17 cellular contexts compared by ENCODE assay signal in the genomic region with DNA sequence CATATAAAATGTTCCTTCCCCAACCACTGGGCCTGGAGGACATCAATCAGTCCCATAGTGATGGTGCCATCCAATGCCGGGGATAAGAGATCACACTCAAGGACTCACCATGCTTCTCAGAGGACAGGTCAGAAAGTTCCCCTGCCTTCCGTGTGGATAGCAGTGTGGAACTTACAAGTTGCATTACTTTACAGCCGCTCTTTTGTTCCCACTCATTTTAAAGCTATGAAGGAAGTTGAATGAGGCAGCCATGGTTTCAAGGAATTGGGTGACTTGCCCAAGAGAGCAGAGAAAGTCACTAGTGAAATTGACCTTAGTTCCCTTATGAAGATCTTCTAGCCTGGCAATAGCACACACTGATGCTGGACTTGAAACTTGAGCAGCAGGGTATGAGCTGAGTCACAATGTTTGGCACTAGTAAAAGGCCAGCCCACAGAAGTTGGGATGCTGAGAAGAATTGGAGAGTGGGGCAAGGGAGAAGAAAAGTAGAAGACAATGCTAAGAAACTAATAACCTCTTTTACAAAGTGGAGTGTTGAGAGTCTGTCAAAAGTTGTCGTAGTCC.
DNase-seq lines count a peak whose midpoint lies in the region; ATAC-seq, FAIRE-seq and TF ChIP-seq lines count a peak whose summit lies in the region.
"Had no signal": no experiment of that assay in that cellular context is flagged by ENCODE, and none has a peak within 500 bp of the region (broad histone marks: within the 10 kb centered on the region; RNA-seq: fewer than 3 reads in every experiment).

No MANE protein-coding gene starts in this region.

- H3K4me1 ChIP-seq in ACC112 (ENCODE audit: control insufficient read depth, insufficient read depth, low read length, unreplicated experiment) (peaks cover 16% of the 10 kb centered on the region), HepG2 (ENCODE audit: insufficient read depth, low read length) (peaks cover 7% of the 10 kb centered on the region; the same call in 1 of the 2 replicates)

- FAIRE-seq in H54 (lab: Jason Lieb, UNC) (peak; percentile 15), HepG2 (lab: Jason Lieb, UNC) (no peak)
- FAIRE-seq: colon had no signal

- H3K36me3 ChIP-seq in ACC112 (ENCODE audit: insufficient read depth, low read length) = no peaks in the 10 kb centered on the region
- H3K36me3 ChIP-seq in kidney epithelial cell (ENCODE audit: control insufficient read depth, insufficient read depth, low read length) = no peaks in the 10 kb centered on the region
- no peaks in the 10 kb centered on the region for H3K36me3 ChIP-seq in HepG2 (replicated peaks in 1 of 2; ENCODE audit: control insufficient read depth in 1 of 2, insufficient read depth in 2 of 2, low read length in 2 of 2)
- H3K36me3 ChIP-seq: neutrophil had no signal

- POLR2A ChIA-PET in HepG2 (lab: Yijun Ruan, JAX) = no interaction called here

- peaks cover 6% of the 10 kb centered on the region; the same call in 1 of the 2 replicates for H3K9me3 ChIP-seq in HepG2 (ENCODE audit: low read length)
- H3K9me3 ChIP-seq: neutrophil had no signal

- no peaks in the 10 kb centered on the region for H3K36me3 Mint-ChIP-seq in brain
- H3K36me3 Mint-ChIP-seq in activated T-helper 1 cell treated with anti-CD3 and anti-CD28 coated beads, Interleukin-12 subunit alpha, Interleukin-12 subunit beta, Interleukin-2, Interleukin-4 antibody, amounts not matched to agents 30 ng/mL and 10 ng/mL and 1 ng/mL, durations not matched to agents 14 hours and 24 hours and 36 hours (ENCODE audit: low read depth) = no peaks in the 10 kb centered on the region
- H3K36me3 Mint-ChIP-seq: memory B cell had no signal

- in situ Hi-C loops in HepG2 (cut with HindIII; ENCODE audit: extremely low pct_ligation_motif_present, low pct_unique_long_range_greater_than_20kb) = no loop called here
- in situ Hi-C loops in KBM-7 (cut with MboI; ENCODE audit: low pct_unique_long_range_greater_than_20kb, low sequenced_read_pairs) = no loop called here

- TF ChIP-seq EP300 in HepG2 (IDR thresholded peaks at IDR 0.05; ENCODE audit: low read depth in 2 of 2, low read length in 2 of 2) (no peak), HepG2 (CRISPR knock-in tag; IDR thresholded peaks at IDR 0.05; ENCODE audit: borderline replicate concordance) (no peak)

- H3K4me1 Mint-ChIP-seq in brain = peaks cover 49% of the 10 kb centered on the region
- peaks cover 1% of the 10 kb centered on the region for H3K4me1 Mint-ChIP-seq in activated T-helper 1 cell treated with anti-CD3 and anti-CD28 coated beads, Interleukin-12 subunit alpha, Interleukin-12 subunit beta, Interleukin-2, Interleukin-4 antibody, amounts not matched to agents 30 ng/mL and 10 ng/mL and 1 ng/mL, durations not matched to agents 14 hours and 24 hours and 36 hours (ENCODE audit: low read depth)
- H3K4me1 Mint-ChIP-seq: memory B cell had no signal

- ATAC-seq in HepG2 (no peak), GM21367 (IDR thresholded peaks at IDR 0.05; ENCODE audit: unreplicated experiment) (no peak)
- ATAC-seq: esophagus mucosa had no signal

- H3K27me3 ChIP-seq in ACC112 (ENCODE audit: insufficient read depth, low read length) (no peaks in the 10 kb centered on the region), kidney epithelial cell (ENCODE audit: control insufficient read depth, insufficient read depth, low read length) (no peaks in the 10 kb centered on the region), HepG2 (ENCODE audit: control insufficient read depth in 1 of 2, insufficient read depth in 2 of 2, low read length in 2 of 2) (no peaks in the 10 kb centered on the region)

- H3K27ac Mint-ChIP-seq in brain = peak overlapping the region in 3 of 5 experiments; percentile 3 to 64 (median 47)
- no peak overlapping the region for H3K27ac Mint-ChIP-seq in activated T-helper 1 cell treated with anti-CD3 and anti-CD28 coated beads, Interleukin-12 subunit alpha, Interleukin-12 subunit beta, Interleukin-2, Interleukin-4 antibody, amounts not matched to agents 30 ng/mL and 10 ng/mL and 1 ng/mL, durations not matched to agents 14 hours and 24 hours and 36 hours
- H3K27ac Mint-ChIP-seq: memory B cell had no signal

- CTCF ChIA-PET in HepG2 (lab: Yijun Ruan, JAX; ENCODE audit: low intra/inter-chr PET ratio, low total read pairs) = no interaction called here

- TF ChIP-seq POLR2A in H54 (IDR thresholded peaks at IDR 0.05; ENCODE audit: low read depth, low read length) (no peak), HepG2 (IDR thresholded peaks at IDR 0.05; ENCODE audit: insufficient read depth in 1 of 2, low read depth in 2 of 2, low read length in 2 of 2) (no peak)

- BruUV-seq in HepG2 (replicated peaks; lab: Mats Ljungman, UMichigan) = no TSS peak

- H2AFZ ChIP-seq in ACC112 (ENCODE audit: low read length, unreplicated experiment) (peak overlapping the region; percentile 32), HepG2 (ENCODE audit: low read length) (no peak overlapping the region)

- no peak for TF ChIP-seq RAD21 in HepG2 (CRISPR knock-in tag; IDR thresholded peaks at IDR 0.05)

- peak overlapping the region; percentile 50 for H3K27ac ChIP-seq in ACC112 (ENCODE audit: low read depth, low read length)
- no peak overlapping the region for H3K27ac ChIP-seq in HepG2 (ENCODE audit: extremely low read length, insufficient read depth, low read length)
- H3K27ac ChIP-seq: neutrophil had no signal

- WGBS in HepG2 (ENCODE audit: low lambda C conversion rate) = 28% methylated on average over 4 of the region's 4 CpGs

- H3K9ac ChIP-seq in HepG2 (ENCODE audit: insufficient read depth, low read depth, low read length) = no peak overlapping the region

- peaks cover 3 to 24% (median 8%) of the 10 kb centered on the region in 5 experiments for H3K9me3 Mint-ChIP-seq in brain
- H3K9me3 Mint-ChIP-seq in activated T-helper 1 cell treated with anti-CD3 and anti-CD28 coated beads, Interleukin-12 subunit alpha, Interleukin-12 subunit beta, Interleukin-2, Interleukin-4 antibody, amounts not matched to agents 30 ng/mL and 10 ng/mL and 1 ng/mL, durations not matched to agents 14 hours and 24 hours and 36 hours = no peaks in the 10 kb centered on the region

- peak; percentile 44 for DNase-seq in H54 (ENCODE audit: insufficient read length, low spot score)
- DNase-seq in kidney epithelial cell (ENCODE audit: low read depth) = peak; percentile 29
- DNase-seq in HepG2 (ENCODE audit: low spot score) = no peak
- DNase-seq in activated T-helper 1 cell treated with anti-CD3 and anti-CD28 coated beads, Interleukin-12 subunit alpha, Interleukin-12 subunit beta, Interleukin-2, Interleukin-4 antibody, amounts not matched to agents 30 ng/mL and 10 ng/mL and 1 ng/mL, durations not matched to agents 14 hours and 24 hours and 36 hours (ENCODE audit: low spot score) = no peak
- DNase-seq in KBM-7 = no peak
- DNase-seq: activated naive CD4-positive, alpha-beta T cell; DMS 273 treated with DMSO at 0.1 percent for 48 hours; KG1; NCI-H1436; T1000 had no signal

- H3K27me3 Mint-ChIP-seq in brain = no peaks in the 10 kb centered on the region
- H3K27me3 Mint-ChIP-seq in activated T-helper 1 cell treated with anti-CD3 and anti-CD28 coated beads, Interleukin-12 subunit alpha, Interleukin-12 subunit beta, Interleukin-2, Interleukin-4 antibody, amounts not matched to agents 30 ng/mL and 10 ng/mL and 1 ng/mL, durations not matched to agents 14 hours and 24 hours and 36 hours (ENCODE audit: insufficient read depth) = peaks cover 2% of the 10 kb centered on the region

- intact Hi-C loops in HepG2 (cut with micrococcal nuclease; ENCODE audit: unreplicated experiment) = no loop called here
- intact Hi-C loops in activated T-helper 1 cell treated with anti-CD3 and anti-CD28 coated beads, Interleukin-12 subunit alpha, Interleukin-12 subunit beta, Interleukin-2, Interleukin-4 antibody, amounts not matched to agents 30 ng/mL and 10 ng/mL and 1 ng/mL, durations not matched to agents 14 hours and 24 hours and 36 hours (cut with micrococcal nuclease) = no loop called here

- no peak overlapping the region for H3K4me3 Mint-ChIP-seq in brain
- no peak overlapping the region for H3K4me3 Mint-ChIP-seq in activated T-helper 1 cell treated with anti-CD3 and anti-CD28 coated beads, Interleukin-12 subunit alpha, Interleukin-12 subunit beta, Interleukin-2, Interleukin-4 antibody, amounts not matched to agents 30 ng/mL and 10 ng/mL and 1 ng/mL, durations not matched to agents 14 hours and 24 hours and 36 hours
- H3K4me3 Mint-ChIP-seq: memory B cell had no signal

- H3K4me2 ChIP-seq in HepG2 (ENCODE audit: low read depth, low read length) = no peak overlapping the region

- no peaks in the 10 kb centered on the region for H3K79me2 ChIP-seq in ACC112 (ENCODE audit: control insufficient read depth, insufficient read depth, low read length, unreplicated experiment)
- H3K79me2 ChIP-seq in HepG2 (ENCODE audit: insufficient read depth, low read length) = no peaks in the 10 kb centered on the region

- H3K4me3 ChIP-seq in ACC112 (ENCODE audit: low read depth, low read length) (no peak overlapping the region), kidney epithelial cell (ENCODE audit: low read depth, low read length) (no peak overlapping the region), HepG2 (replicated peaks in 1 of 3; ENCODE audit: insufficient read depth in 1 of 3, low read depth in 2 of 3, low read length in 3 of 3) (no peak overlapping the region)

- TF ChIP-seq CTCF in brain (conservative IDR thresholded peaks at IDR 0.05) = no peak
- no peak for TF ChIP-seq CTCF in kidney epithelial cell (IDR thresholded peaks at IDR 0.05; ENCODE audit: insufficient read depth, low read length, poor library complexity, severe bottlenecking)
- TF ChIP-seq CTCF in HepG2 (CRISPR knock-in tag; IDR thresholded peaks at IDR 0.05) = no peak

- H4K20me1 ChIP-seq in HepG2 (ENCODE audit: insufficient read depth, low read length) = no peaks in the 10 kb centered on the region

TF ChIP-seq in HepG2, 621 proteins besides CTCF, POLR2A, EP300 and RAD21 (continues in another document):
- TF ChIP-seq ZNF598 (CRISPR knock-in tag; IDR thresholded peaks at IDR 0.05; ENCODE audit: borderline replicate concordance) (no peak), SP1 (IDR thresholded peaks at IDR 0.05) (no peak), SP1 (CRISPR knock-in tag; IDR thresholded peaks at IDR 0.05) (no peak)
- TF ChIP-seq, protein P1, sequence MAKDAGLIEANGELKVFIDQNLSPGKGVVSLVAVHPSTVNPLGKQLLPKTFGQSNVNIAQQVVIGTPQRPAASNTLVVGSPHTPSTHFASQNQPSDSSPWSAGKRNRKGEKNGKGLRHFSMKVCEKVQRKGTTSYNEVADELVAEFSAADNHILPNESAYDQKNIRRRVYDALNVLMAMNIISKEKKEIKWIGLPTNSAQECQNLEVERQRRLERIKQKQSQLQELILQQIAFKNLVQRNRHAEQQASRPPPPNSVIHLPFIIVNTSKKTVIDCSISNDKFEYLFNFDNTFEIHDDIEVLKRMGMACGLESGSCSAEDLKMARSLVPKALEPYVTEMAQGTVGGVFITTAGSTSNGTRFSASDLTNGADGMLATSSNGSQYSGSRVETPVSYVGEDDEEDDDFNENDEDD (CRISPR knock-in tag; IDR thresholded peaks at IDR 0.05; ENCODE audit: borderline replicate concordance) = no peak

Comparison
In these comparisons a context has a peak if more than half of its experiments do, and no peak if none do; other contexts are left out.
1. DNase-seq: peak in H54 (single experiment) and kidney epithelial cell (single experiment); none in HepG2 (single experiment), activated T-helper 1 cell treated with anti-CD3 and anti-CD28 coated beads, Interleukin-12 subunit alpha, Interleukin-12 subunit beta, Interleukin-2, Interleukin-4 antibody, amounts not matched to agents 30 ng/mL and 10 ng/mL and 1 ng/mL, durations not matched to agents 14 hours and 24 hours and 36 hours (single experiment) and KBM-7 (single experiment).